ENCODE assay signal across 8 cellular contexts in genomic region chr14:34331728-34332623, GRCh38.
DNase-seq lines count a peak whose midpoint lies in the region; ATAC-seq and TF ChIP-seq lines count a peak whose summit lies in the region.

No MANE protein-coding gene starts in this region.

- CTCF ChIA-PET in CD8-positive, alpha-beta T cell (lab: Charles Lee): interaction anchor here (0.7 to 2.4 kb wide), 13 partner anchors 9 to 184 kb away, joined by 3 to 18 read pairs (median 4); no protein-coding TSS in a partner anchor
- CTCF ChIA-PET in activated CD4-positive, alpha-beta memory T cell treated with anti-CD3 and anti-CD28 coated beads, Interleukin-2, amount 10 ng/mL, durations not matched to agents 7 days and 5 days (lab: Charles Lee): interaction anchor here (0.9 to 2.0 kb wide), 9 partner anchors 9 to 206 kb away, joined by 3 to 11 read pairs (median 4); no protein-coding TSS in a partner anchor

- ATAC-seq in CD8-positive, alpha-beta T cell: peak; percentile 64
- ATAC-seq in GM19328 (IDR thresholded peaks at IDR 0.05; ENCODE audit: unreplicated experiment) (peak; percentile 64), HG03432 (IDR thresholded peaks at IDR 0.05; ENCODE audit: unreplicated experiment) (peak; percentile 91)

- TF ChIP-seq CTCF in CD8-positive, alpha-beta T cell (IDR thresholded peaks at IDR 0.05): peak; percentile 64
- TF ChIP-seq CTCF in epithelial cell of esophagus (IDR thresholded peaks at IDR 0.05; ENCODE audit: insufficient read depth, low read depth, low read length, missing control alignments): peak; percentile 90
- TF ChIP-seq CTCF in nephron (IDR thresholded peaks at IDR 0.05; ENCODE audit: unreplicated experiment in 3 of 3): peak; percentile 43 to 71 (median 61)

- intact Hi-C loops in CD8-positive, alpha-beta T cell (cut with DNase I, micrococcal nuclease): loop anchor here (2.0 to 5.0 kb wide), 3 partner anchors 167 to 1090 kb away; no protein-coding TSS in a partner anchor

- no peaks in the 10 kb centered on the region for H3K36me3 ChIP-seq in CD8-positive, alpha-beta T cell (ENCODE audit: insufficient read depth, low read length)

- H3K9me3 ChIP-seq in CD8-positive, alpha-beta T cell (ENCODE audit: low read length): no peaks in the 10 kb centered on the region

- DNase-seq in CD8-positive, alpha-beta T cell: peak; percentile 29 to 68 (median 41)
- DNase-seq in NCI-H510A treated with DMSO at 0.1 percent for 48 hours (lab: John Stamatoyannopoulos, UW): peak; percentile 68
- DNase-seq in activated CD4-positive, alpha-beta memory T cell treated with anti-CD3 and anti-CD28 coated beads, Interleukin-2, amount 10 ng/mL, durations not matched to agents 7 days and 5 days: peak; percentile 63
- peak; percentile 76 for DNase-seq in epithelial cell of esophagus (ENCODE audit: low read depth)
- DNase-seq in superior temporal gyrus (ENCODE audit: extremely low spot score): peak; percentile 54

- no peak overlapping the region for H3K4me3 Mint-ChIP-seq in CD8-positive, alpha-beta T cell
- H3K4me3 Mint-ChIP-seq in activated CD4-positive, alpha-beta memory T cell treated with anti-CD3 and anti-CD28 coated beads, Interleukin-2, amount 10 ng/mL, durations not matched to agents 7 days and 5 days: no peak overlapping the region
- H3K4me3 Mint-ChIP-seq in nephron: no peak overlapping the region

- no peaks in the 10 kb centered on the region for H3K9me3 Mint-ChIP-seq in CD8-positive, alpha-beta T cell
- no peaks in the 10 kb centered on the region for H3K9me3 Mint-ChIP-seq in activated CD4-positive, alpha-beta memory T cell treated with anti-CD3 and anti-CD28 coated beads, Interleukin-2, amount 10 ng/mL, durations not matched to agents 7 days and 5 days
- peaks cover 3% of the 10 kb centered on the region for H3K9me3 Mint-ChIP-seq in nephron

- POLR2A ChIA-PET in CD8-positive, alpha-beta T cell (lab: Charles Lee): no interaction called here
- POLR2A ChIA-PET in activated CD4-positive, alpha-beta memory T cell treated with anti-CD3 and anti-CD28 coated beads, Interleukin-2, amount 10 ng/mL, durations not matched to agents 7 days and 5 days (lab: Charles Lee): no interaction called here

- no peak overlapping the region for H3K27ac ChIP-seq in CD8-positive, alpha-beta T cell (ENCODE audit: low read depth, low read length)

- no peaks in the 10 kb centered on the region for H3K36me3 Mint-ChIP-seq in CD8-positive, alpha-beta T cell
- H3K36me3 Mint-ChIP-seq in activated CD4-positive, alpha-beta memory T cell treated with anti-CD3 and anti-CD28 coated beads, Interleukin-2, amount 10 ng/mL, durations not matched to agents 7 days and 5 days (ENCODE audit: low read depth): no peaks in the 10 kb centered on the region
- H3K36me3 Mint-ChIP-seq in nephron (ENCODE audit: low read depth): no peaks in the 10 kb centered on the region

- H3K4me3 ChIP-seq in CD8-positive, alpha-beta T cell (ENCODE audit: low read depth, low read length): no peak overlapping the region
- H3K4me3 ChIP-seq in epithelial cell of esophagus (ENCODE audit: low read length): peak overlapping the region; percentile 1

- H3K27me3 ChIP-seq in CD8-positive, alpha-beta T cell (ENCODE audit: insufficient read depth, low read length): no peaks in the 10 kb centered on the region

- no peak overlapping the region for H3K27ac Mint-ChIP-seq in CD8-positive, alpha-beta T cell
- H3K27ac Mint-ChIP-seq in activated CD4-positive, alpha-beta memory T cell treated with anti-CD3 and anti-CD28 coated beads, Interleukin-2, amount 10 ng/mL, durations not matched to agents 7 days and 5 days: no peak overlapping the region
- peak overlapping the region in 1 of 3 experiments; percentile 25 for H3K27ac Mint-ChIP-seq in nephron

- H3K4me1 Mint-ChIP-seq in CD8-positive, alpha-beta T cell (ENCODE audit: low read depth): peaks cover 10% of the 10 kb centered on the region
- peaks cover 15% of the 10 kb centered on the region for H3K4me1 Mint-ChIP-seq in activated CD4-positive, alpha-beta memory T cell treated with anti-CD3 and anti-CD28 coated beads, Interleukin-2, amount 10 ng/mL, durations not matched to agents 7 days and 5 days
- H3K4me1 Mint-ChIP-seq in nephron: no peaks in the 10 kb centered on the region

- H3K4me1 ChIP-seq in CD8-positive, alpha-beta T cell (ENCODE audit: insufficient read depth, low read length): no peaks in the 10 kb centered on the region

- H3K27me3 Mint-ChIP-seq in CD8-positive, alpha-beta T cell (ENCODE audit: low read depth): no peaks in the 10 kb centered on the region
- no peaks in the 10 kb centered on the region for H3K27me3 Mint-ChIP-seq in activated CD4-positive, alpha-beta memory T cell treated with anti-CD3 and anti-CD28 coated beads, Interleukin-2, amount 10 ng/mL, durations not matched to agents 7 days and 5 days
- peaks cover 5% of the 10 kb centered on the region for H3K27me3 Mint-ChIP-seq in nephron (ENCODE audit: low read depth)
